In genomic region chr10:103080891-103081581, GRCh38 we compare ENCODE assay signal across 17 cellular contexts.
DNase-seq lines count a peak whose midpoint lies in the region; ATAC-seq and TF ChIP-seq lines count a peak whose summit lies in the region.
"Had no signal": no experiment of that assay in that cellular context is flagged by ENCODE, and none has a peak within 500 bp of the region (broad histone marks: within the 10 kb centered on the region; RNA-seq: fewer than 3 reads in every experiment).

No MANE protein-coding gene starts in this region.

- no peak overlapping the region for H2AK5ac ChIP-seq in H9 (ENCODE audit: insufficient read length, low read length)

- H3K79me2 ChIP-seq in H9 (ENCODE audit: insufficient read depth, low read length): no peaks in the 10 kb centered on the region

- TF ChIP-seq CTCF in epithelial cell of esophagus (IDR thresholded peaks at IDR 0.05; ENCODE audit: insufficient read depth, low read depth, low read length, missing control alignments) (no peak), H9 (conservative IDR thresholded peaks at IDR 0.05) (no peak)

- no peak overlapping the region for H3K27ac ChIP-seq in H9 (ENCODE audit: insufficient read length, low read depth, low read length)
- H3K27ac ChIP-seq: left lung had no signal

- no peak overlapping the region for H3K9ac ChIP-seq in H9 (ENCODE audit: extremely low read depth, insufficient read length, low read length)

- no peak overlapping the region for H3K4ac ChIP-seq in H9 (ENCODE audit: low read depth, low read length)

- no peaks in the 10 kb centered on the region for H3K27me3 Mint-ChIP-seq in activated T-cell treated with anti-CD3 and anti-CD28 coated beads, Interleukin-2, amount 50 U/mL, for 72 hours (ENCODE audit: low read depth)
- no peaks in the 10 kb centered on the region for H3K27me3 Mint-ChIP-seq in stimulated activated naive B cell treated with anti-CD40 and anti-IgM and Interleukin-4, amounts not matched to agents 10 μg/mL and 1 μg/mL and 100 μg/mL, for 72 hours
- no peaks in the 10 kb centered on the region for H3K27me3 Mint-ChIP-seq in H9 (ENCODE audit: low read depth)
- H3K27me3 Mint-ChIP-seq: IgD-negative memory B cell had no signal

- peaks cover 6% of the 10 kb centered on the region for H3K4me1 Mint-ChIP-seq in activated T-cell treated with anti-CD3 and anti-CD28 coated beads, Interleukin-2, amount 50 U/mL, for 72 hours (ENCODE audit: low read depth)
- H3K4me1 Mint-ChIP-seq in stimulated activated naive B cell treated with anti-CD40 and anti-IgM and Interleukin-4, amounts not matched to agents 10 μg/mL and 1 μg/mL and 100 μg/mL, for 72 hours: peaks cover 0 to 2% of the 10 kb centered on the region in 2 donors
- H3K4me1 Mint-ChIP-seq in H9: 0 out of 4 replicates have a peak, but pooled peaks cover 0 to 2% of the 10 kb centered on the region in 2 experiments
- H3K4me1 Mint-ChIP-seq: IgD-negative memory B cell had no signal

- DNase-seq in activated T-cell treated with anti-CD3 and anti-CD28 coated beads, Interleukin-2, amount 50 U/mL, for 72 hours: peak in 1 of 2 donors; percentile 16
- no peak for DNase-seq in activated T-cell treated with anti-CD3 and anti-CD28 coated beads, Interleukin-2, amount 50 U/mL, for 1 hour
- peak; percentile 16 for DNase-seq in OCI-M1 (lab: John Stamatoyannopoulos, UW)
- peak; percentile 35 for DNase-seq in epithelial cell of esophagus (ENCODE audit: low read depth)
- DNase-seq in stimulated activated naive B cell treated with anti-CD40 and anti-IgM and Interleukin-4, amounts not matched to agents 10 μg/mL and 1 μg/mL and 100 μg/mL, for 72 hours: no peak
- DNase-seq in H9: no peak
- DNase-seq: aorta; EL; left lung; NCI-H1092; NCI-H2107; NCI-H69; stimulated activated CD4-positive, alpha-beta T cell treated with anti-CD3 and anti-CD28 coated beads, Interleukin-1b, Interleukin-23, amount 100 ng/mL, for 48 hours had no signal

- no peak overlapping the region for H4K5ac ChIP-seq in H9 (ENCODE audit: insufficient read length, low read depth, low read length)

- H3T11ph ChIP-seq in H9 (ENCODE audit: low read length): no peak overlapping the region

- H4K8ac ChIP-seq in H9 (replicated peaks; ENCODE audit: insufficient read length, low read depth, low read length): no peak overlapping the region

- H3K36me3 Mint-ChIP-seq in activated T-cell treated with anti-CD3 and anti-CD28 coated beads, Interleukin-2, amount 50 U/mL, for 72 hours (ENCODE audit: insufficient read depth in 2 of 2): peaks cover 2 to 3% of the 10 kb centered on the region in 2 donors
- H3K36me3 Mint-ChIP-seq in stimulated activated naive B cell treated with anti-CD40 and anti-IgM and Interleukin-4, amounts not matched to agents 10 μg/mL and 1 μg/mL and 100 μg/mL, for 72 hours: peaks cover 24 to 37% of the 10 kb centered on the region in 2 donors
- H3K36me3 Mint-ChIP-seq in H9 (ENCODE audit: insufficient read depth in 1 of 3, low read depth in 3 of 3): peaks cover 12 to 36% (median 33%) of the 10 kb centered on the region in 3 experiments; a peak in 6 of 7 replicates

- no peak overlapping the region for H2BK12ac ChIP-seq in H9 (ENCODE audit: insufficient read length, low read depth, low read length)

- no peak overlapping the region for H2BK15ac ChIP-seq in H9 (ENCODE audit: low read depth, low read length)

- H3K4me1 ChIP-seq in H9 (ENCODE audit: insufficient read depth, low read length): no peaks in the 10 kb centered on the region
- H3K4me1 ChIP-seq: left lung had no signal

- no peak overlapping the region for H3K4me2 ChIP-seq in H9 (ENCODE audit: insufficient read depth, insufficient read length, low read length)

- no peaks in the 10 kb centered on the region for H3K27me3 ChIP-seq in H9 (ENCODE audit: insufficient read depth, low read length)
- H3K27me3 ChIP-seq: left lung had no signal

- H4K91ac ChIP-seq in H9 (ENCODE audit: insufficient read length, low read depth, low read length): no peak overlapping the region

- H3K18ac ChIP-seq in H9 (ENCODE audit: insufficient read length, low read depth, low read length): no peak overlapping the region

- no peak overlapping the region for H3K56ac ChIP-seq in H9 (ENCODE audit: insufficient read length, low read depth, low read length)

- no peak overlapping the region for H2BK120ac ChIP-seq in H9 (ENCODE audit: low read depth, low read length, poor library complexity, severe bottlenecking)

- no peak overlapping the region for H2AFZ ChIP-seq in H9 (ENCODE audit: low read length)

- no peak overlapping the region for H3K4me3 Mint-ChIP-seq in activated T-cell treated with anti-CD3 and anti-CD28 coated beads, Interleukin-2, amount 50 U/mL, for 72 hours
- no peak overlapping the region for H3K4me3 Mint-ChIP-seq in stimulated activated naive B cell treated with anti-CD40 and anti-IgM and Interleukin-4, amounts not matched to agents 10 μg/mL and 1 μg/mL and 100 μg/mL, for 72 hours
- H3K4me3 Mint-ChIP-seq in H9: no peak overlapping the region
- H3K4me3 Mint-ChIP-seq: IgD-negative memory B cell had no signal

- H3K23ac ChIP-seq in H9 (ENCODE audit: insufficient read length, low read depth, low read length): no peak overlapping the region

- no peak overlapping the region for H2BK5ac ChIP-seq in H9 (ENCODE audit: insufficient read length, low read length)

- no peak overlapping the region for H3K4me3 ChIP-seq in epithelial cell of esophagus (ENCODE audit: low read length)
- H3K4me3 ChIP-seq: left lung had no signal

- H3K14ac ChIP-seq in H9 (ENCODE audit: insufficient read depth, low read length): no peak overlapping the region

- H2BK20ac ChIP-seq in H9 (ENCODE audit: low read depth, low read length, poor library complexity, severe bottlenecking): no peak overlapping the region

- H4K20me1 ChIP-seq in H9 (ENCODE audit: control insufficient read depth, insufficient read depth, insufficient read length): no peaks in the 10 kb centered on the region

- WGBS in H9 (ENCODE audit: extremely low coverage, insufficient read length, low lambda C conversion rate): no CpG with 5 or more reads among the region's 4 CpGs

- H3K79me1 ChIP-seq in H9 (ENCODE audit: insufficient read depth, low read depth, low read length, poor library complexity, severe bottlenecking): no peaks in the 10 kb centered on the region

- peak overlapping the region; percentile 24 for H3K27ac Mint-ChIP-seq in activated T-cell treated with anti-CD3 and anti-CD28 coated beads, Interleukin-2, amount 50 U/mL, for 72 hours
- peak overlapping the region; percentile 7 for H3K27ac Mint-ChIP-seq in stimulated activated naive B cell treated with anti-CD40 and anti-IgM and Interleukin-4, amounts not matched to agents 10 μg/mL and 1 μg/mL and 100 μg/mL, for 72 hours
- H3K27ac Mint-ChIP-seq in H9: no peak overlapping the region

- peak; percentile 37 to 51 for ATAC-seq in activated T-cell treated with anti-CD3 and anti-CD28 coated beads, Interleukin-2, amount 50 U/mL, for 72 hours (replicated peaks in 1 of 2)
- ATAC-seq in stimulated activated naive B cell treated with anti-CD40 and anti-IgM and Interleukin-4, amounts not matched to agents 10 μg/mL and 1 μg/mL and 100 μg/mL, for 72 hours (replicated peaks): peak; percentile 25 to 66
- no peak for ATAC-seq in GM18520 (IDR thresholded peaks at IDR 0.05; ENCODE audit: unreplicated experiment)
- ATAC-seq in HG03457 (IDR thresholded peaks at IDR 0.05; ENCODE audit: unreplicated experiment): no peak
- ATAC-seq: left lung, sciatic nerve had no signal

- H3K9me3 Mint-ChIP-seq in activated T-cell treated with anti-CD3 and anti-CD28 coated beads, Interleukin-2, amount 50 U/mL, for 72 hours: no peaks in the 10 kb centered on the region
- no peaks in the 10 kb centered on the region for H3K9me3 Mint-ChIP-seq in stimulated activated naive B cell treated with anti-CD40 and anti-IgM and Interleukin-4, amounts not matched to agents 10 μg/mL and 1 μg/mL and 100 μg/mL, for 72 hours
- H3K9me3 Mint-ChIP-seq in H9: no peaks in the 10 kb centered on the region
- H3K9me3 Mint-ChIP-seq: IgD-negative memory B cell had no signal

- no peaks in the 10 kb centered on the region for H3K23me2 ChIP-seq in H9 (ENCODE audit: insufficient read length, low read depth, low read length, poor library complexity, severe bottlenecking)

- H3K9me3 ChIP-seq in H9 (ENCODE audit: control insufficient read depth, low read depth, low read length): no peaks in the 10 kb centered on the region
- H3K9me3 ChIP-seq: left lung had no signal

Comparison
In these comparisons a context has a peak if more than half of its experiments do, and no peak if none do; other contexts are left out.
1. ATAC-seq: peak in activated T-cell treated with anti-CD3 and anti-CD28 coated beads, Interleukin-2, amount 50 U/mL, for 72 hours (2 of 2) and stimulated activated naive B cell treated with anti-CD40 and anti-IgM and Interleukin-4, amounts not matched to agents 10 μg/mL and 1 μg/mL and 100 μg/mL, for 72 hours (2 of 2); none in GM18520 (single experiment) and HG03457 (single experiment).
2. DNase-seq: peak in OCI-M1 (single experiment) and epithelial cell of esophagus (single experiment); none in activated T-cell treated with anti-CD3 and anti-CD28 coated beads, Interleukin-2, amount 50 U/mL, for 1 hour (single experiment), stimulated activated naive B cell treated with anti-CD40 and anti-IgM and Interleukin-4, amounts not matched to agents 10 μg/mL and 1 μg/mL and 100 μg/mL, for 72 hours (single experiment) and H9 (single experiment).
3. H3K27ac Mint-ChIP-seq: peak in activated T-cell treated with anti-CD3 and anti-CD28 coated beads, Interleukin-2, amount 50 U/mL, for 72 hours (single experiment) and stimulated activated naive B cell treated with anti-CD40 and anti-IgM and Interleukin-4, amounts not matched to agents 10 μg/mL and 1 μg/mL and 100 μg/mL, for 72 hours (single experiment); none in H9 (0 of 3).